1 cellular context compared by ENCODE assay signal in the genomic region with DNA sequence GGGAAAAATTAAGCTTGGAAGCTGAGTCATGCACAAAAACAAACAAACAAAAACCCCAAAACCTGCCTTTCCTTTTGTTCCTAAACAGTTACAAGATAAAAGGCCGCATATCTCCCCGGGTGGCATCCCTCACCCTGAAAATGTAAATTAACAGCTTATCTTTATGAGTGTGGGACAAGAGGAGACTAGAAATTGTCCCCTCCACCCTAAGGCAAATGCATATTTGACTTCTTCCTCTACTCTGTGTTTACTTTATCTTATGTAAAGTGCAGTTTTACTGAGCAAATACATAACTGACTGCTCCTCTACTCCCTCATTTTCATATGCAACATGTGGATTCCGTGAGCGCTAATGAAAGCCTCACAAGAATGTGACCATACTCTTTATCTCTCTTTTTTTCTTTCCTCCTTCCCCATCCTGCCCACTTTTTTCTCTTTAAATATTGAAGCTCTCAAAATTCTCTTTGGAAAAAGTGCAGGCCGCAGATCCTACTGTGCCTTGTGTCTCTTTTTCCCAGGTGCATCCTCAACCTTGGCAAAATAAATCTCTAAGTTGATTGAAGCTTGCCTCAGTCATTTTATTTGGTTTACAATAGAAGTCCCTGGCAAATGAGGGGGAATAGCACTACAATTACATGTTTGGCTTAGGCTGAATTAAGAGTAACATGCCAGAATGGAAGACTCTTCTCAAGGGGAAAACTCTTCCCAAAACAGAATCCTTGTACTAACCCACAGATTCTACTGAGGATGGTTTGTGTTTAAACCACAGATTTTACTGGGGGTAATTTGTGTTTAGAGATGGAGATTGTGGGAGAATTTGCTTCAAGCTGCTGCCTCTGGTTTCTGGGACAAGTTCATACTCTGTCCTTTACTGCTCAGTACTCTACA.
TF ChIP-seq lines count a peak whose summit lies in the region.

No MANE protein-coding gene starts in this region.

TF ChIP-seq in HepG2, 621 proteins besides CTCF, POLR2A, EP300 and RAD21 (continued from another document and continues in another):
- TF ChIP-seq FOXA3 (CRISPR knock-in tag; IDR thresholded peaks at IDR 0.05): peak; percentile 98
- TF ChIP-seq, protein P1, sequence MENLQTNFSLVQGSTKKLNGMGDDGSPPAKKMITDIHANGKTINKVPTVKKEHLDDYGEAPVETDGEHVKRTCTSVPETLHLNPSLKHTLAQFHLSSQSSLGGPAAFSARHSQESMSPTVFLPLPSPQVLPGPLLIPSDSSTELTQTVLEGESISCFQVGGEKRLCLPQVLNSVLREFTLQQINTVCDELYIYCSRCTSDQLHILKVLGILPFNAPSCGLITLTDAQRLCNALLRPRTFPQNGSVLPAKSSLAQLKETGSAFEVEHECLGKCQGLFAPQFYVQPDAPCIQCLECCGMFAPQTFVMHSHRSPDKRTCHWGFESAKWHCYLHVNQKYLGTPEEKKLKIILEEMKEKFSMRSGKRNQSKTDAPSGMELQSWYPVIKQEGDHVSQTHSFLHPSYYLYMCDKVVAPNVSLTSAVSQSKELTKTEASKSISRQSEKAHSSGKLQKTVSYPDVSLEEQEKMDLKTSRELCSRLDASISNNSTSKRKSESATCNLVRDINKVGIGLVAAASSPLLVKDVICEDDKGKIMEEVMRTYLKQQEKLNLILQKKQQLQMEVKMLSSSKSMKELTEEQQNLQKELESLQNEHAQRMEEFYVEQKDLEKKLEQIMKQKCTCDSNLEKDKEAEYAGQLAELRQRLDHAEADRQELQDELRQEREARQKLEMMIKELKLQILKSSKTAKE (CRISPR knock-in tag; IDR thresholded peaks at IDR 0.05; ENCODE audit: borderline replicate concordance): peak; percentile 62; the same call in 1 of the 2 replicates
- TF ChIP-seq PHF8 (CRISPR knock-in tag; IDR thresholded peaks at IDR 0.05): no peak
- no peak for TF ChIP-seq ZNF577 (CRISPR knock-in tag; IDR thresholded peaks at IDR 0.05; ENCODE audit: borderline replicate concordance, low read depth)
- TF ChIP-seq, protein P2, sequence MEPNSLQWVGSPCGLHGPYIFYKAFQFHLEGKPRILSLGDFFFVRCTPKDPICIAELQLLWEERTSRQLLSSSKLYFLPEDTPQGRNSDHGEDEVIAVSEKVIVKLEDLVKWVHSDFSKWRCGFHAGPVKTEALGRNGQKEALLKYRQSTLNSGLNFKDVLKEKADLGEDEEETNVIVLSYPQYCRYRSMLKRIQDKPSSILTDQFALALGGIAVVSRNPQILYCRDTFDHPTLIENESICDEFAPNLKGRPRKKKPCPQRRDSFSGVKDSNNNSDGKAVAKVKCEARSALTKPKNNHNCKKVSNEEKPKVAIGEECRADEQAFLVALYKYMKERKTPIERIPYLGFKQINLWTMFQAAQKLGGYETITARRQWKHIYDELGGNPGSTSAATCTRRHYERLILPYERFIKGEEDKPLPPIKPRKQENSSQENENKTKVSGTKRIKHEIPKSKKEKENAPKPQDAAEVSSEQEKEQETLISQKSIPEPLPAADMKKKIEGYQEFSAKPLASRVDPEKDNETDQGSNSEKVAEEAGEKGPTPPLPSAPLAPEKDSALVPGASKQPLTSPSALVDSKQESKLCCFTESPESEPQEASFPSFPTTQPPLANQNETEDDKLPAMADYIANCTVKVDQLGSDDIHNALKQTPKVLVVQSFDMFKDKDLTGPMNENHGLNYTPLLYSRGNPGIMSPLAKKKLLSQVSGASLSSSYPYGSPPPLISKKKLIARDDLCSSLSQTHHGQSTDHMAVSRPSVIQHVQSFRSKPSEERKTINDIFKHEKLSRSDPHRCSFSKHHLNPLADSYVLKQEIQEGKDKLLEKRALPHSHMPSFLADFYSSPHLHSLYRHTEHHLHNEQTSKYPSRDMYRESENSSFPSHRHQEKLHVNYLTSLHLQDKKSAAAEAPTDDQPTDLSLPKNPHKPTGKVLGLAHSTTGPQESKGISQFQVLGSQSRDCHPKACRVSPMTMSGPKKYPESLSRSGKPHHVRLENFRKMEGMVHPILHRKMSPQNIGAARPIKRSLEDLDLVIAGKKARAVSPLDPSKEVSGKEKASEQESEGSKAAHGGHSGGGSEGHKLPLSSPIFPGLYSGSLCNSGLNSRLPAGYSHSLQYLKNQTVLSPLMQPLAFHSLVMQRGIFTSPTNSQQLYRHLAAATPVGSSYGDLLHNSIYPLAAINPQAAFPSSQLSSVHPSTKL (CRISPR knock-in tag; IDR thresholded peaks at IDR 0.05): peak; percentile 94
- TF ChIP-seq SOX6 (IDR thresholded peaks at IDR 0.05): no peak
- TF ChIP-seq SOX6 (CRISPR knock-in tag; IDR thresholded peaks at IDR 0.05): peak; percentile 94
- TF ChIP-seq ETV5 (CRISPR knock-in tag; IDR thresholded peaks at IDR 0.05; ENCODE audit: borderline replicate concordance): peak; percentile 60; the same call in 1 of the 2 replicates
- peak; percentile 65; the same call in 1 of the 2 replicates for TF ChIP-seq PITX1 (CRISPR knock-in tag; IDR thresholded peaks at IDR 0.05)
- TF ChIP-seq POGZ (CRISPR knock-in tag; IDR thresholded peaks at IDR 0.05): 0 out of 2 replicates have a peak, but pooled peaks have one; percentile 37
- TF ChIP-seq, protein P3, sequence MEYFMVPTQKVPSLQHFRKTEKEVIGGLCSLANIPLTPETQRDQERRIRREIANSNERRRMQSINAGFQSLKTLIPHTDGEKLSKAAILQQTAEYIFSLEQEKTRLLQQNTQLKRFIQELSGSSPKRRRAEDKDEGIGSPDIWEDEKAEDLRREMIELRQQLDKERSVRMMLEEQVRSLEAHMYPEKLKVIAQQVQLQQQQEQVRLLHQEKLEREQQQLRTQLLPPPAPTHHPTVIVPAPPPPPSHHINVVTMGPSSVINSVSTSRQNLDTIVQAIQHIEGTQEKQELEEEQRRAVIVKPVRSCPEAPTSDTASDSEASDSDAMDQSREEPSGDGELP (IDR thresholded peaks at IDR 0.05; ENCODE audit: borderline replicate concordance, low read depth): peak; percentile 28; the same call in 1 of the 2 replicates
- peak; percentile 34 for TF ChIP-seq MED8 (CRISPR knock-in tag; IDR thresholded peaks at IDR 0.05; ENCODE audit: insufficient replicate concordance)
- TF ChIP-seq DMAP1 (CRISPR knock-in tag; IDR thresholded peaks at IDR 0.05): peak; percentile 46; the same call in 1 of the 2 replicates
- peak; percentile 97 for TF ChIP-seq MED1 (CRISPR knock-in tag; IDR thresholded peaks at IDR 0.05)
- TF ChIP-seq HNRNPL (IDR thresholded peaks at IDR 0.05; ENCODE audit: low read depth, low read length): no peak
- no peak for TF ChIP-seq EEA1 (CRISPR knock-in tag; IDR thresholded peaks at IDR 0.05; ENCODE audit: borderline replicate concordance)
- TF ChIP-seq, protein P4, sequence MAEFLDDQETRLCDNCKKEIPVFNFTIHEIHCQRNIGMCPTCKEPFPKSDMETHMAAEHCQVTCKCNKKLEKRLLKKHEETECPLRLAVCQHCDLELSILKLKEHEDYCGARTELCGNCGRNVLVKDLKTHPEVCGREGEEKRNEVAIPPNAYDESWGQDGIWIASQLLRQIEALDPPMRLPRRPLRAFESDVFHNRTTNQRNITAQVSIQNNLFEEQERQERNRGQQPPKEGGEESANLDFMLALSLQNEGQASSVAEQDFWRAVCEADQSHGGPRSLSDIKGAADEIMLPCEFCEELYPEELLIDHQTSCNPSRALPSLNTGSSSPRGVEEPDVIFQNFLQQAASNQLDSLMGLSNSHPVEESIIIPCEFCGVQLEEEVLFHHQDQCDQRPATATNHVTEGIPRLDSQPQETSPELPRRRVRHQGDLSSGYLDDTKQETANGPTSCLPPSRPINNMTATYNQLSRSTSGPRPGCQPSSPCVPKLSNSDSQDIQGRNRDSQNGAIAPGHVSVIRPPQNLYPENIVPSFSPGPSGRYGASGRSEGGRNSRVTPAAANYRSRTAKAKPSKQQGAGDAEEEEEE (CRISPR knock-in tag; IDR thresholded peaks at IDR 0.05; ENCODE audit: borderline replicate concordance): no peak
- TF ChIP-seq HMG20A (CRISPR knock-in tag; IDR thresholded peaks at IDR 0.05; ENCODE audit: borderline replicate concordance): peak; percentile 90; the same call in 1 of the 2 replicates
- no peak for TF ChIP-seq FIP1L1 (IDR thresholded peaks at IDR 0.05; ENCODE audit: borderline replicate concordance, insufficient read depth, low read depth, low read length)
- TF ChIP-seq JUN (CRISPR knock-in tag; IDR thresholded peaks at IDR 0.05): 0 out of 2 replicates have a peak, but pooled peaks have one; percentile 58
- TF ChIP-seq HOXA7 (CRISPR knock-in tag; IDR thresholded peaks at IDR 0.05): no peak
- TF ChIP-seq NFATC3 (CRISPR knock-in tag; IDR thresholded peaks at IDR 0.05): no peak
- TF ChIP-seq, protein P5, sequence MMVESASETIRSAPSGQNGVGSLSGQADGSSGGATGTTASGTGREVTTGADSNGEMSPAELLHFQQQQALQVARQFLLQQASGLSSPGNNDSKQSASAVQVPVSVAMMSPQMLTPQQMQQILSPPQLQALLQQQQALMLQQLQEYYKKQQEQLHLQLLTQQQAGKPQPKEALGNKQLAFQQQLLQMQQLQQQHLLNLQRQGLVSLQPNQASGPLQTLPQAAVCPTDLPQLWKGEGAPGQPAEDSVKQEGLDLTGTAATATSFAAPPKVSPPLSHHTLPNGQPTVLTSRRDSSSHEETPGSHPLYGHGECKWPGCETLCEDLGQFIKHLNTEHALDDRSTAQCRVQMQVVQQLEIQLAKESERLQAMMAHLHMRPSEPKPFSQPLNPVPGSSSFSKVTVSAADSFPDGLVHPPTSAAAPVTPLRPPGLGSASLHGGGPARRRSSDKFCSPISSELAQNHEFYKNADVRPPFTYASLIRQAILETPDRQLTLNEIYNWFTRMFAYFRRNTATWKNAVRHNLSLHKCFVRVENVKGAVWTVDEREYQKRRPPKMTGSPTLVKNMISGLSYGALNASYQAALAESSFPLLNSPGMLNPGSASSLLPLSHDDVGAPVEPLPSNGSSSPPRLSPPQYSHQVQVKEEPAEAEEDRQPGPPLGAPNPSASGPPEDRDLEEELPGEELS (CRISPR knock-in tag; IDR thresholded peaks at IDR 0.05): peak; percentile 97
- peak; percentile 79 for TF ChIP-seq ZSCAN29 (CRISPR knock-in tag; conservative IDR thresholded peaks at IDR 0.05)
- TF ChIP-seq POLR2G (IDR thresholded peaks at IDR 0.05; ENCODE audit: low read depth, low read length): peak; percentile 58
- no peak for TF ChIP-seq NFYC (CRISPR knock-in tag; IDR thresholded peaks at IDR 0.05)
- peak; percentile 20; the same call in 1 of the 2 replicates for TF ChIP-seq ZNF205 (CRISPR knock-in tag; IDR thresholded peaks at IDR 0.05)
- TF ChIP-seq, protein P6, sequence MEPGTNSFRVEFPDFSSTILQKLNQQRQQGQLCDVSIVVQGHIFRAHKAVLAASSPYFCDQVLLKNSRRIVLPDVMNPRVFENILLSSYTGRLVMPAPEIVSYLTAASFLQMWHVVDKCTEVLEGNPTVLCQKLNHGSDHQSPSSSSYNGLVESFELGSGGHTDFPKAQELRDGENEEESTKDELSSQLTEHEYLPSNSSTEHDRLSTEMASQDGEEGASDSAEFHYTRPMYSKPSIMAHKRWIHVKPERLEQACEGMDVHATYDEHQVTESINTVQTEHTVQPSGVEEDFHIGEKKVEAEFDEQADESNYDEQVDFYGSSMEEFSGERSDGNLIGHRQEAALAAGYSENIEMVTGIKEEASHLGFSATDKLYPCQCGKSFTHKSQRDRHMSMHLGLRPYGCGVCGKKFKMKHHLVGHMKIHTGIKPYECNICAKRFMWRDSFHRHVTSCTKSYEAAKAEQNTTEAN (CRISPR knock-in tag; conservative IDR thresholded peaks at IDR 0.05): 0 out of 2 replicates have a peak, but pooled peaks have one; percentile 57
- TF ChIP-seq ZNF878 (CRISPR knock-in tag; IDR thresholded peaks at IDR 0.05): peak; percentile 54; the same call in 1 of the 2 replicates
- peak; percentile 89; the same call in 1 of the 2 replicates for TF ChIP-seq MED13 (CRISPR knock-in tag; IDR thresholded peaks at IDR 0.05)
- TF ChIP-seq NR2F6 (IDR thresholded peaks at IDR 0.05): peak; percentile 55; the same call in 1 of the 2 replicates
- peak; percentile 62 for TF ChIP-seq NR2F6 (CRISPR knock-in tag; IDR thresholded peaks at IDR 0.05)
- TF ChIP-seq CREM (IDR thresholded peaks at IDR 0.05): peak; percentile 86
- TF ChIP-seq CREM (CRISPR knock-in tag; IDR thresholded peaks at IDR 0.05): no peak
- TF ChIP-seq KLF16 (CRISPR knock-in tag; IDR thresholded peaks at IDR 0.05): 0 out of 4 replicates have a peak, but pooled peaks of 1 of the 2 experiments have one; percentile 52
- TF ChIP-seq ZNF746 (CRISPR knock-in tag; IDR thresholded peaks at IDR 0.05): peak; percentile 50; the same call in 1 of the 2 replicates
- peak; percentile 52; the same call in 1 of the 2 replicates for TF ChIP-seq NR2F2 (IDR thresholded peaks at IDR 0.05; ENCODE audit: borderline replicate concordance, low read depth)
- peak; percentile 83 for TF ChIP-seq FOSL2 (CRISPR knock-in tag; IDR thresholded peaks at IDR 0.05)
- TF ChIP-seq JUNB (CRISPR knock-in tag; IDR thresholded peaks at IDR 0.05; ENCODE audit: borderline replicate concordance): peak; percentile 83; the same call in 1 of the 2 replicates
- peak; percentile 69; the same call in 1 of the 2 replicates for TF ChIP-seq ERF (CRISPR knock-in tag; IDR thresholded peaks at IDR 0.05)
- TF ChIP-seq FOXJ3 (CRISPR knock-in tag; IDR thresholded peaks at IDR 0.05; ENCODE audit: borderline replicate concordance): peak; percentile 75; the same call in 1 of the 2 replicates
- peak; percentile 68 for TF ChIP-seq PPARG (CRISPR knock-in tag; conservative IDR thresholded peaks at IDR 0.05)
- peak; percentile 73; the same call in 1 of the 2 replicates for TF ChIP-seq BRD4 (CRISPR knock-in tag; IDR thresholded peaks at IDR 0.05)
- TF ChIP-seq, protein P7, sequence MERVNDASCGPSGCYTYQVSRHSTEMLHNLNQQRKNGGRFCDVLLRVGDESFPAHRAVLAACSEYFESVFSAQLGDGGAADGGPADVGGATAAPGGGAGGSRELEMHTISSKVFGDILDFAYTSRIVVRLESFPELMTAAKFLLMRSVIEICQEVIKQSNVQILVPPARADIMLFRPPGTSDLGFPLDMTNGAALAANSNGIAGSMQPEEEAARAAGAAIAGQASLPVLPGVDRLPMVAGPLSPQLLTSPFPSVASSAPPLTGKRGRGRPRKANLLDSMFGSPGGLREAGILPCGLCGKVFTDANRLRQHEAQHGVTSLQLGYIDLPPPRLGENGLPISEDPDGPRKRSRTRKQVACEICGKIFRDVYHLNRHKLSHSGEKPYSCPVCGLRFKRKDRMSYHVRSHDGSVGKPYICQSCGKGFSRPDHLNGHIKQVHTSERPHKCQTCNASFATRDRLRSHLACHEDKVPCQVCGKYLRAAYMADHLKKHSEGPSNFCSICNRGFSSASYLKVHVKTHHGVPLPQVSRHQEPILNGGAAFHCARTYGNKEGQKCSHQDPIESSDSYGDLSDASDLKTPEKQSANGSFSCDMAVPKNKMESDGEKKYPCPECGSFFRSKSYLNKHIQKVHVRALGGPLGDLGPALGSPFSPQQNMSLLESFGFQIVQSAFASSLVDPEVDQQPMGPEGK (CRISPR knock-in tag; IDR thresholded peaks at IDR 0.05): peak; percentile 97
- no peak for TF ChIP-seq ZNF235 (CRISPR knock-in tag; IDR thresholded peaks at IDR 0.05; ENCODE audit: borderline replicate concordance)
- peak; percentile 46; the same call in 1 of the 2 replicates for TF ChIP-seq TBX3 (IDR thresholded peaks at IDR 0.05; ENCODE audit: borderline replicate concordance)
- TF ChIP-seq ZNF12 (CRISPR knock-in tag; IDR thresholded peaks at IDR 0.05): peak; percentile 72; the same call in 1 of the 2 replicates
- peak; percentile 76 for TF ChIP-seq PHF21A (CRISPR knock-in tag; IDR thresholded peaks at IDR 0.05)
